Comparison of ENCODE assay signal across 16 cellular contexts in genomic region chr6:17612048-17612447, GRCh38. TPM values are rescaled to one million over a fixed set of nuclear protein-coding genes. Genes with fewer than 3 reads are reported as not detected.
DNase-seq lines count a peak whose midpoint lies in the region; ATAC-seq and TF ChIP-seq lines count a peak whose summit lies in the region.
"Had no signal": no experiment of that assay in that cellular context is flagged by ENCODE, and none has a peak within 500 bp of the region (broad histone marks: within the 10 kb centered on the region; RNA-seq: fewer than 3 reads in every experiment).

No MANE protein-coding gene starts in this region.

- no peaks in the 10 kb centered on the region for H3K9me3 Mint-ChIP-seq in activated naive CD4-positive, alpha-beta T cell treated with anti-CD3 and anti-CD28 coated beads, Interleukin-2, amount 50 U/mL, for 24 hours
- no peaks in the 10 kb centered on the region for H3K9me3 Mint-ChIP-seq in activated naive CD4-positive, alpha-beta T cell treated with anti-CD3 and anti-CD28 coated beads for 36 hours
- H3K9me3 Mint-ChIP-seq in central memory CD8-positive, alpha-beta T cell: no peaks in the 10 kb centered on the region
- no peaks in the 10 kb centered on the region for H3K9me3 Mint-ChIP-seq in osteocyte (ENCODE audit: unreplicated experiment)

- no peak overlapping the region for H2AFZ ChIP-seq in DND-41 (ENCODE audit: low read depth, low read length)
- H2AFZ ChIP-seq: PC-9 had no signal

- intact Hi-C loops in activated naive CD4-positive, alpha-beta T cell treated with anti-CD3 and anti-CD28 coated beads for 36 hours (cut with micrococcal nuclease): loop anchor here (5.0 kb wide), 1 partner anchor 40 kb away; no protein-coding TSS in a partner anchor

- H3K4me2 ChIP-seq in DND-41 (ENCODE audit: insufficient read depth, low read length): no peak overlapping the region
- H3K4me2 ChIP-seq: PC-9 had no signal

- CTCF ChIA-PET in activated naive CD4-positive, alpha-beta T cell treated with anti-CD3 and anti-CD28 coated beads for 36 hours (lab: Charles Lee): no interaction called here

- peaks cover 3% of the 10 kb centered on the region; the same call in 1 of the 2 replicates for H3K79me2 ChIP-seq in DND-41 (ENCODE audit: insufficient read depth, low read length)

- peak overlapping the region; percentile 76 for H3K27ac Mint-ChIP-seq in activated naive CD4-positive, alpha-beta T cell treated with anti-CD3 and anti-CD28 coated beads, Interleukin-2, amount 50 U/mL, for 24 hours
- H3K27ac Mint-ChIP-seq in activated naive CD4-positive, alpha-beta T cell treated with anti-CD3 and anti-CD28 coated beads for 36 hours: no peak overlapping the region
- peak overlapping the region; percentile 32 for H3K27ac Mint-ChIP-seq in central memory CD8-positive, alpha-beta T cell (ENCODE audit: low read depth)
- peak overlapping the region; percentile 21 for H3K27ac Mint-ChIP-seq in osteocyte (ENCODE audit: unreplicated experiment)

- TF ChIP-seq CTCF in DND-41 (IDR thresholded peaks at IDR 0.05; ENCODE audit: borderline replicate concordance, extremely low read depth, low read length, poor library complexity, severe bottlenecking) (no peak), osteocyte (IDR thresholded peaks at IDR 0.05) (no peak)

- no peaks in the 10 kb centered on the region for H3K27me3 ChIP-seq in DND-41 (ENCODE audit: insufficient read depth, low read length, poor library complexity)

- H3K27me3 Mint-ChIP-seq in activated naive CD4-positive, alpha-beta T cell treated with anti-CD3 and anti-CD28 coated beads, Interleukin-2, amount 50 U/mL, for 24 hours: no peaks in the 10 kb centered on the region
- H3K27me3 Mint-ChIP-seq in activated naive CD4-positive, alpha-beta T cell treated with anti-CD3 and anti-CD28 coated beads for 36 hours (ENCODE audit: low read depth): no peaks in the 10 kb centered on the region
- no peaks in the 10 kb centered on the region for H3K27me3 Mint-ChIP-seq in central memory CD8-positive, alpha-beta T cell
- H3K27me3 Mint-ChIP-seq in osteocyte (ENCODE audit: unreplicated experiment): no peaks in the 10 kb centered on the region

- no peaks in the 10 kb centered on the region for H3K4me1 ChIP-seq in DND-41 (ENCODE audit: insufficient read depth, low read length)

- ATAC-seq in DND-41 (ENCODE audit: insufficient read depth, low read depth) (peak; percentile 15; the same call in 1 of the 3 replicates), GM21825 (IDR thresholded peaks at IDR 0.05; ENCODE audit: unreplicated experiment) (no peak), HG03457 (IDR thresholded peaks at IDR 0.05; ENCODE audit: unreplicated experiment) (no peak)
- ATAC-seq in central memory CD8-positive, alpha-beta T cell (replicated peaks; ENCODE audit: extremely low read depth, poor library complexity, severe bottlenecking): no peak

- no peak overlapping the region for H3K9ac ChIP-seq in DND-41 (ENCODE audit: low read depth, low read length)

- no peak for DNase-seq in activated naive CD4-positive, alpha-beta T cell treated with anti-CD3 and anti-CD28 coated beads for 36 hours
- DNase-seq in DND-41 (no peak), osteocyte (ENCODE audit: extremely low spot score, unreplicated experiment) (no peak)
- no peak for DNase-seq in central memory CD8-positive, alpha-beta T cell (ENCODE audit: low spot score in 2 of 2)
- no peak for DNase-seq in activated CD4-positive, alpha-beta T cell treated with anti-CD3 and anti-CD28 coated beads, Interleukin-2, amount 50 U/mL, for 4 hours
- DNase-seq: ACHN, GOT3, Kasumi-1, NCI-H1930, NCI-H2171, NCI-H446 treated with DMSO at 0.1 percent for 48 hours, NCI-H748 treated with DMSO at 0.1 percent for 48 hours, PC-9 had no signal

- peaks cover 7% of the 10 kb centered on the region for H3K36me3 Mint-ChIP-seq in activated naive CD4-positive, alpha-beta T cell treated with anti-CD3 and anti-CD28 coated beads, Interleukin-2, amount 50 U/mL, for 24 hours
- peaks cover 20% of the 10 kb centered on the region for H3K36me3 Mint-ChIP-seq in activated naive CD4-positive, alpha-beta T cell treated with anti-CD3 and anti-CD28 coated beads for 36 hours (ENCODE audit: low read depth)
- peaks cover 46% of the 10 kb centered on the region for H3K36me3 Mint-ChIP-seq in central memory CD8-positive, alpha-beta T cell (ENCODE audit: insufficient read depth)
- H3K36me3 Mint-ChIP-seq in osteocyte (ENCODE audit: unreplicated experiment): peaks cover 24% of the 10 kb centered on the region

- H3K4me1 Mint-ChIP-seq in activated naive CD4-positive, alpha-beta T cell treated with anti-CD3 and anti-CD28 coated beads, Interleukin-2, amount 50 U/mL, for 24 hours: no peaks in the 10 kb centered on the region
- H3K4me1 Mint-ChIP-seq in activated naive CD4-positive, alpha-beta T cell treated with anti-CD3 and anti-CD28 coated beads for 36 hours (ENCODE audit: low read depth): no peaks in the 10 kb centered on the region
- H3K4me1 Mint-ChIP-seq in central memory CD8-positive, alpha-beta T cell: no peaks in the 10 kb centered on the region
- no peaks in the 10 kb centered on the region for H3K4me1 Mint-ChIP-seq in osteocyte (ENCODE audit: unreplicated experiment)

- no peak overlapping the region for H3K27ac ChIP-seq in DND-41 (ENCODE audit: low read length)
- H3K27ac ChIP-seq: PC-9 had no signal

- peaks cover 1% of the 10 kb centered on the region; the same call in 1 of the 2 replicates for H4K20me1 ChIP-seq in DND-41 (ENCODE audit: insufficient read depth, low read length)

- no peak overlapping the region for H3K4me3 ChIP-seq in DND-41 (ENCODE audit: low read depth in 1 of 2, low read length in 2 of 2)
- H3K4me3 ChIP-seq: PC-9 had no signal

- H3K9me3 ChIP-seq in DND-41 (ENCODE audit: insufficient read depth, low read length, severe bottlenecking): no peaks in the 10 kb centered on the region

- no peak overlapping the region for H3K4me3 Mint-ChIP-seq in activated naive CD4-positive, alpha-beta T cell treated with anti-CD3 and anti-CD28 coated beads, Interleukin-2, amount 50 U/mL, for 24 hours
- H3K4me3 Mint-ChIP-seq in activated naive CD4-positive, alpha-beta T cell treated with anti-CD3 and anti-CD28 coated beads for 36 hours: no peak overlapping the region
- no peak overlapping the region for H3K4me3 Mint-ChIP-seq in central memory CD8-positive, alpha-beta T cell
- H3K4me3 Mint-ChIP-seq in osteocyte (ENCODE audit: unreplicated experiment): no peak overlapping the region

- H3K36me3 ChIP-seq in DND-41 (ENCODE audit: insufficient read depth, low read length): peaks cover 38% of the 10 kb centered on the region

RNA-seq across cellular contexts. Expression of gene FAM8A1, which starts 11.9 kb away (rescaled TPM):
- total RNA-seq in activated naive CD4-positive, alpha-beta T cell treated with anti-CD3 and anti-CD28 coated beads for 36 hours: 1 to 10 TPM; 2.9 to 3.0 TPM
- 32.0 and 32.2 TPM in 2 replicates for total RNA-seq in osteocyte
